Comparison of ENCODE assay signal across 10 cellular contexts in genomic region chr16:85003076-85003475, GRCh38. TPM values are rescaled to one million over a fixed set of nuclear protein-coding genes. Genes with fewer than 3 reads are reported as not detected.
DNase-seq lines count a peak whose midpoint lies in the region; ATAC-seq and TF ChIP-seq lines count a peak whose summit lies in the region.
"Had no signal": no experiment of that assay in that cellular context is flagged by ENCODE, and none has a peak within 500 bp of the region (broad histone marks: within the 10 kb centered on the region; RNA-seq: fewer than 3 reads in every experiment).

No MANE protein-coding gene starts in this region.

- H3K27me3 Mint-ChIP-seq in activated naive CD4-positive, alpha-beta T cell treated with anti-CD3 and anti-CD28 coated beads, Interleukin-2, amount 50 U/mL, for 24 hours = no peaks in the 10 kb centered on the region
- no peaks in the 10 kb centered on the region for H3K27me3 Mint-ChIP-seq in activated naive CD4-positive, alpha-beta T cell treated with anti-CD3 and anti-CD28 coated beads, Interleukin-2, amount 10 ng/mL, durations not matched to agents 7 days and 5 days
- no peaks in the 10 kb centered on the region for H3K27me3 Mint-ChIP-seq in naive thymus-derived CD4-positive, alpha-beta T cell

- CTCF ChIA-PET in activated naive CD4-positive, alpha-beta T cell treated with anti-CD3 and anti-CD28 coated beads, Interleukin-2, amount 10 ng/mL, durations not matched to agents 7 days and 5 days (lab: Charles Lee) = no interaction called here
- CTCF ChIA-PET in naive thymus-derived CD4-positive, alpha-beta T cell (lab: Charles Lee) = no interaction called here

- no peaks in the 10 kb centered on the region for H3K36me3 ChIP-seq in ectodermal cell (ENCODE audit: control insufficient read depth, insufficient read depth, low read length)
- H3K36me3 ChIP-seq in naive thymus-derived CD4-positive, alpha-beta T cell (ENCODE audit: control insufficient read depth in 2 of 3, insufficient read depth in 3 of 3, low read length in 3 of 3) = peaks cover 0 to 8% (median 0%) of the 10 kb centered on the region in 3 experiments
- H3K36me3 ChIP-seq in upper lobe of left lung = peaks cover 0 to 7% (median 1%) of the 10 kb centered on the region in 4 donors

- H3K27me3 ChIP-seq in ectodermal cell (ENCODE audit: control insufficient read depth, insufficient read depth, low read length, poor library complexity, severe bottlenecking) (no peaks in the 10 kb centered on the region), upper lobe of left lung (no peaks in the 10 kb centered on the region)
- H3K27me3 ChIP-seq in naive thymus-derived CD4-positive, alpha-beta T cell (ENCODE audit: control insufficient read depth in 2 of 2, insufficient read depth in 2 of 2, low read length in 2 of 2) = no peaks in the 10 kb centered on the region

- POLR2A ChIA-PET in naive thymus-derived CD4-positive, alpha-beta T cell (lab: Charles Lee) = no interaction called here

- WGBS in ectodermal cell, 2 experiments = 80 to 81% methylated on average over 13 of the region's 13 CpGs
- WGBS in upper lobe of left lung, 2 donors = 84 to 85% methylated on average over 13 of the region's 13 CpGs

- H3K4me3 ChIP-seq in ectodermal cell (ENCODE audit: insufficient read depth, low read depth, low read length) (no peak overlapping the region), upper lobe of left lung (peak overlapping the region in 1 of 4 donors; percentile 10)
- H3K4me3 ChIP-seq in naive thymus-derived CD4-positive, alpha-beta T cell (ENCODE audit: low read length) = no peak overlapping the region

- ATAC-seq in naive thymus-derived CD4-positive, alpha-beta T cell = no peak
- no peak for ATAC-seq in upper lobe of left lung (ENCODE audit: low FRiP score in 2 of 2)

- no peaks in the 10 kb centered on the region for H3K9me3 ChIP-seq in ectodermal cell (ENCODE audit: control insufficient read depth, low read length)
- no peaks in the 10 kb centered on the region for H3K9me3 ChIP-seq in naive thymus-derived CD4-positive, alpha-beta T cell (ENCODE audit: control insufficient read depth in 2 of 3, low read length in 3 of 3)
- H3K9me3 ChIP-seq in upper lobe of left lung = no peaks in the 10 kb centered on the region

- no peak for TF ChIP-seq EP300 in upper lobe of left lung (IDR thresholded peaks at IDR 0.05)

- no peak for DNase-seq in activated naive CD4-positive, alpha-beta T cell treated with anti-CD3 and anti-CD28 coated beads, Interleukin-2, amount 10 ng/mL, durations not matched to agents 7 days and 5 days
- DNase-seq in naive thymus-derived CD4-positive, alpha-beta T cell = no peak
- DNase-seq in upper lobe of left lung (no peak), NOMO-1 treated with dmso at 0.1 percent for 144 hours (lab: John Stamatoyannopoulos, UW; ENCODE audit: unreplicated experiment) (no peak), NCI-H1436 treated with DMSO at 0.1 percent for 48 hours (lab: John Stamatoyannopoulos, UW) (no peak), NCI-H1048 (lab: John Stamatoyannopoulos, UW) (no peak)
- DNase-seq: GOT3, NCI-H1694 treated with DMSO at 0.1 percent for 48 hours had no signal

- peaks cover 4% of the 10 kb centered on the region for H3K36me3 Mint-ChIP-seq in activated naive CD4-positive, alpha-beta T cell treated with anti-CD3 and anti-CD28 coated beads, Interleukin-2, amount 50 U/mL, for 24 hours
- H3K36me3 Mint-ChIP-seq in activated naive CD4-positive, alpha-beta T cell treated with anti-CD3 and anti-CD28 coated beads, Interleukin-2, amount 10 ng/mL, durations not matched to agents 7 days and 5 days = peaks cover 22% of the 10 kb centered on the region
- H3K36me3 Mint-ChIP-seq in naive thymus-derived CD4-positive, alpha-beta T cell = peaks cover 0 to 38% (median 4%) of the 10 kb centered on the region in 5 donors

- H3K4me1 ChIP-seq in ectodermal cell (ENCODE audit: control insufficient read depth, insufficient read depth, low read length) = peaks cover 15% of the 10 kb centered on the region
- peaks cover 7 to 20% of the 10 kb centered on the region in 2 donors for H3K4me1 ChIP-seq in naive thymus-derived CD4-positive, alpha-beta T cell (ENCODE audit: control insufficient read depth in 2 of 2, insufficient read depth in 2 of 2, low read length in 2 of 2)
- H3K4me1 ChIP-seq in upper lobe of left lung = peaks cover 86 to 99% (median 96%) of the 10 kb centered on the region in 4 donors

- TF ChIP-seq POLR2A in upper lobe of left lung (IDR thresholded peaks at IDR 0.05) = no peak

- TF ChIP-seq CTCF in upper lobe of left lung (IDR thresholded peaks at IDR 0.05) = no peak

- H3K4me3 Mint-ChIP-seq in activated naive CD4-positive, alpha-beta T cell treated with anti-CD3 and anti-CD28 coated beads, Interleukin-2, amount 50 U/mL, for 24 hours = peak overlapping the region; percentile 55
- H3K4me3 Mint-ChIP-seq in activated naive CD4-positive, alpha-beta T cell treated with anti-CD3 and anti-CD28 coated beads, Interleukin-2, amount 10 ng/mL, durations not matched to agents 7 days and 5 days = no peak overlapping the region
- peak overlapping the region in 8 of 10 donors; percentile 10 to 63 (median 56) for H3K4me3 Mint-ChIP-seq in naive thymus-derived CD4-positive, alpha-beta T cell

- intact Hi-C loops in naive thymus-derived CD4-positive, alpha-beta T cell (cut with micrococcal nuclease) = no loop called here

- H3K4me1 Mint-ChIP-seq in activated naive CD4-positive, alpha-beta T cell treated with anti-CD3 and anti-CD28 coated beads, Interleukin-2, amount 50 U/mL, for 24 hours = peaks cover 71% of the 10 kb centered on the region
- peaks cover 45% of the 10 kb centered on the region for H3K4me1 Mint-ChIP-seq in activated naive CD4-positive, alpha-beta T cell treated with anti-CD3 and anti-CD28 coated beads, Interleukin-2, amount 10 ng/mL, durations not matched to agents 7 days and 5 days
- peaks cover 53 to 80% (median 75%) of the 10 kb centered on the region in 7 donors for H3K4me1 Mint-ChIP-seq in naive thymus-derived CD4-positive, alpha-beta T cell

- H3K27ac ChIP-seq in ectodermal cell (ENCODE audit: insufficient read depth, low read depth, low read length, poor library complexity, severe bottlenecking) = peak overlapping the region; percentile 44
- no peak overlapping the region for H3K27ac ChIP-seq in naive thymus-derived CD4-positive, alpha-beta T cell (ENCODE audit: low read depth, low read length)
- peak overlapping the region; percentile 82 to 86 (median 83) for H3K27ac ChIP-seq in upper lobe of left lung

- H3K9me3 Mint-ChIP-seq in activated naive CD4-positive, alpha-beta T cell treated with anti-CD3 and anti-CD28 coated beads, Interleukin-2, amount 50 U/mL, for 24 hours = no peaks in the 10 kb centered on the region
- no peaks in the 10 kb centered on the region for H3K9me3 Mint-ChIP-seq in activated naive CD4-positive, alpha-beta T cell treated with anti-CD3 and anti-CD28 coated beads, Interleukin-2, amount 10 ng/mL, durations not matched to agents 7 days and 5 days
- peaks cover 0 to 1% (median 0%) of the 10 kb centered on the region in 11 donors for H3K9me3 Mint-ChIP-seq in naive thymus-derived CD4-positive, alpha-beta T cell

- peak overlapping the region; percentile 61 for H3K27ac Mint-ChIP-seq in activated naive CD4-positive, alpha-beta T cell treated with anti-CD3 and anti-CD28 coated beads, Interleukin-2, amount 50 U/mL, for 24 hours
- H3K27ac Mint-ChIP-seq in activated naive CD4-positive, alpha-beta T cell treated with anti-CD3 and anti-CD28 coated beads, Interleukin-2, amount 10 ng/mL, durations not matched to agents 7 days and 5 days = no peak overlapping the region
- peak overlapping the region in 5 of 9 donors; percentile 22 to 78 (median 66) for H3K27ac Mint-ChIP-seq in naive thymus-derived CD4-positive, alpha-beta T cell

RNA-seq across cellular contexts. Expression of gene ZDHHC7, which starts 8.3 kb away (rescaled TPM):
- polyA plus RNA-seq in ectodermal cell (2013, experiment 1 of 4) = 51.9 TPM
- polyA plus RNA-seq in ectodermal cell (2013, experiment 2 of 4) = 58.2 TPM
- polyA plus RNA-seq in ectodermal cell (2013, experiment 3 of 4) = 42.2 TPM
- 44.9 TPM for polyA plus RNA-seq in ectodermal cell (2013, experiment 4 of 4)
- 10 to 100 TPM; 31.7 to 62.2 (median 33.4) TPM for total RNA-seq in naive thymus-derived CD4-positive, alpha-beta T cell
- polyA plus RNA-seq in naive thymus-derived CD4-positive, alpha-beta T cell = 10 to 100 TPM; 33.2 to 47.7 TPM
- total RNA-seq in upper lobe of left lung = 100 to 1,000 TPM in 1 of 6 donors, 10 to 100 TPM in 5; 77.4 to 112 (median 92.7) TPM

RNA-seq across cellular contexts. Expression of gene KIAA0513, which starts 24.5 kb away (rescaled TPM):
- polyA plus RNA-seq in ectodermal cell (2013, experiment 1 of 4) = 9.3 TPM
- polyA plus RNA-seq in ectodermal cell (2013, experiment 2 of 4) = 8.4 TPM
- 6.7 TPM for polyA plus RNA-seq in ectodermal cell (2013, experiment 3 of 4)
- 6.7 TPM for polyA plus RNA-seq in ectodermal cell (2013, experiment 4 of 4)
- total RNA-seq in naive thymus-derived CD4-positive, alpha-beta T cell = 10 to 100 TPM in 4 of 5 experiments, 1 to 10 TPM in 1; 9.5 to 28.9 (median 15.1) TPM
- polyA plus RNA-seq in naive thymus-derived CD4-positive, alpha-beta T cell = 1 to 10 TPM; 6.9 to 7.9 TPM
- total RNA-seq in upper lobe of left lung = 10 to 100 TPM; 21.6 to 77.5 (median 37.9) TPM
